ENCODE assay signal across 15 cellular contexts in genomic region chr6:121522265-121522664, GRCh38.
DNase-seq lines count a peak whose midpoint lies in the region; ATAC-seq and TF ChIP-seq lines count a peak whose summit lies in the region.
"Had no signal": no experiment of that assay in that cellular context is flagged by ENCODE, and none has a peak within 500 bp of the region (broad histone marks: within the 10 kb centered on the region; RNA-seq: fewer than 3 reads in every experiment).

No MANE protein-coding gene starts in this region.

- no peaks in the 10 kb centered on the region for H3K9me3 ChIP-seq in esophagus squamous epithelium
- H3K9me3 ChIP-seq: pancreas had no signal

- intact Hi-C loops in esophagus squamous epithelium (cut with DNase I), result no loop called here

- TF ChIP-seq CTCF in AG09309 (IDR thresholded peaks at IDR 0.05; ENCODE audit: control insufficient read depth, insufficient read depth, low read depth, low read length, missing control alignments) (no peak), esophagus squamous epithelium (IDR thresholded peaks at IDR 0.05) (no peak), osteocyte (IDR thresholded peaks at IDR 0.05) (no peak)

- no peaks in the 10 kb centered on the region for H3K27me3 Mint-ChIP-seq in osteocyte (ENCODE audit: unreplicated experiment)
- H3K27me3 Mint-ChIP-seq: activated CD4-positive, alpha-beta memory T cell treated with anti-CD3 and anti-CD28 coated beads, Interleukin-2, amount 10 ng/mL, durations not matched to agents 7 days and 5 days; effector memory CD8-positive, alpha-beta T cell; stimulated activated naive CD8-positive, alpha-beta T cell treated with anti-CD3 and anti-CD28 coated beads, Interleukin-15, amount 100 ng/mL, for 72 hours had no signal

- H3K4me3 ChIP-seq in AG09309 (ENCODE audit: control insufficient read depth, low read depth, low read length), result peak overlapping the region; percentile 16
- H3K4me3 ChIP-seq in esophagus squamous epithelium, result peak overlapping the region in 1 of 4 donors; percentile 16
- H3K4me3 ChIP-seq: pancreas had no signal

- H3K27ac Mint-ChIP-seq in osteocyte (ENCODE audit: unreplicated experiment), result peak overlapping the region; percentile 96
- H3K27ac Mint-ChIP-seq: activated CD4-positive, alpha-beta memory T cell treated with anti-CD3 and anti-CD28 coated beads, Interleukin-2, amount 10 ng/mL, durations not matched to agents 7 days and 5 days; effector memory CD8-positive, alpha-beta T cell; stimulated activated naive CD8-positive, alpha-beta T cell treated with anti-CD3 and anti-CD28 coated beads, Interleukin-15, amount 100 ng/mL, for 72 hours had no signal

- no peaks in the 10 kb centered on the region for H3K36me3 ChIP-seq in esophagus squamous epithelium
- H3K36me3 ChIP-seq: pancreas had no signal

- DNase-seq in AG09309 (ENCODE audit: low read depth) (peak; percentile 92), esophagus squamous epithelium (lab: John Stamatoyannopoulos, UW) (no peak), osteocyte (ENCODE audit: extremely low spot score, unreplicated experiment) (no peak), occipital lobe (lab: John Stamatoyannopoulos, UW) (no peak)
- DNase-seq in activated CD4-positive, alpha-beta T cell treated with anti-CD3 and anti-CD28 coated beads for 4 hours, result no peak
- no peak for DNase-seq in activated CD4-positive, alpha-beta T cell treated with anti-CD3 and anti-CD28 coated beads, Interleukin-2, amount 50 U/mL, for 4 hours
- DNase-seq: activated CD4-positive, alpha-beta memory T cell treated with anti-CD3 and anti-CD28 coated beads, Interleukin-2, amount 10 ng/mL, durations not matched to agents 7 days and 5 days; COR-L47; effector memory CD8-positive, alpha-beta T cell; NCI-H526 treated with DMSO at 0.1 percent for 48 hours; pancreas; stimulated activated naive CD8-positive, alpha-beta T cell treated with anti-CD3 and anti-CD28 coated beads, Interleukin-15, amount 100 ng/mL, for 72 hours had no signal

- no peak for ATAC-seq in GM18870 (IDR thresholded peaks at IDR 0.05; ENCODE audit: unreplicated experiment)
- ATAC-seq: effector memory CD8-positive, alpha-beta T cell; stimulated activated naive CD8-positive, alpha-beta T cell treated with anti-CD3 and anti-CD28 coated beads, Interleukin-15, amount 100 ng/mL, for 72 hours had no signal

- H3K4me3 Mint-ChIP-seq in osteocyte (ENCODE audit: unreplicated experiment), result peak overlapping the region; percentile 27
- H3K4me3 Mint-ChIP-seq: activated CD4-positive, alpha-beta memory T cell treated with anti-CD3 and anti-CD28 coated beads, Interleukin-2, amount 10 ng/mL, durations not matched to agents 7 days and 5 days; effector memory CD8-positive, alpha-beta T cell; stimulated activated naive CD8-positive, alpha-beta T cell treated with anti-CD3 and anti-CD28 coated beads, Interleukin-15, amount 100 ng/mL, for 72 hours had no signal

- no peaks in the 10 kb centered on the region for H3K9me3 Mint-ChIP-seq in osteocyte (ENCODE audit: unreplicated experiment)
- H3K9me3 Mint-ChIP-seq: activated CD4-positive, alpha-beta memory T cell treated with anti-CD3 and anti-CD28 coated beads, Interleukin-2, amount 10 ng/mL, durations not matched to agents 7 days and 5 days; effector memory CD8-positive, alpha-beta T cell; stimulated activated naive CD8-positive, alpha-beta T cell treated with anti-CD3 and anti-CD28 coated beads, Interleukin-15, amount 100 ng/mL, for 72 hours had no signal

- H3K4me1 Mint-ChIP-seq in osteocyte (ENCODE audit: unreplicated experiment), result peaks cover 56% of the 10 kb centered on the region
- H3K4me1 Mint-ChIP-seq: activated CD4-positive, alpha-beta memory T cell treated with anti-CD3 and anti-CD28 coated beads, Interleukin-2, amount 10 ng/mL, durations not matched to agents 7 days and 5 days; stimulated activated naive CD8-positive, alpha-beta T cell treated with anti-CD3 and anti-CD28 coated beads, Interleukin-15, amount 100 ng/mL, for 72 hours had no signal

- peak overlapping the region; percentile 55 to 80 (median 68) for H3K27ac ChIP-seq in esophagus squamous epithelium
- H3K27ac ChIP-seq: HL-60 had no signal

- peaks cover 0 to 29% (median 14%) of the 10 kb centered on the region in 3 donors for H3K4me1 ChIP-seq in esophagus squamous epithelium
- H3K4me1 ChIP-seq: pancreas had no signal

- TF ChIP-seq POLR2A in esophagus squamous epithelium (IDR thresholded peaks at IDR 0.05), result no peak

- 9 to 25% methylated on average over 2 of the region's 2 CpGs for WGBS in esophagus squamous epithelium, 2 donors

- no peaks in the 10 kb centered on the region for H3K27me3 ChIP-seq in esophagus squamous epithelium
- H3K27me3 ChIP-seq: pancreas had no signal

- no peaks in the 10 kb centered on the region for H3K36me3 Mint-ChIP-seq in osteocyte (ENCODE audit: unreplicated experiment)

TF ChIP-seq in PFSK-1, 5 proteins besides CTCF, POLR2A, EP300 and RAD21:
- TF ChIP-seq TAF1 (IDR thresholded peaks at IDR 0.05; ENCODE audit: borderline replicate concordance, insufficient read depth, low read length) (peak; percentile 52; the same call in 1 of the 2 replicates), POLR2AphosphoS5 (IDR thresholded peaks at IDR 0.05; ENCODE audit: low read depth, low read length) (no peak), FOXP2 (optimal IDR thresholded peaks at IDR 0.05; ENCODE audit: borderline replicate concordance, extremely low read depth, extremely low read length, insufficient read depth) (no peak), SIN3A (IDR thresholded peaks at IDR 0.05; ENCODE audit: borderline replicate concordance, insufficient read depth, low read length) (peak; percentile 14; the same call in 1 of the 2 replicates)
- TF ChIP-seq, protein P1, sequence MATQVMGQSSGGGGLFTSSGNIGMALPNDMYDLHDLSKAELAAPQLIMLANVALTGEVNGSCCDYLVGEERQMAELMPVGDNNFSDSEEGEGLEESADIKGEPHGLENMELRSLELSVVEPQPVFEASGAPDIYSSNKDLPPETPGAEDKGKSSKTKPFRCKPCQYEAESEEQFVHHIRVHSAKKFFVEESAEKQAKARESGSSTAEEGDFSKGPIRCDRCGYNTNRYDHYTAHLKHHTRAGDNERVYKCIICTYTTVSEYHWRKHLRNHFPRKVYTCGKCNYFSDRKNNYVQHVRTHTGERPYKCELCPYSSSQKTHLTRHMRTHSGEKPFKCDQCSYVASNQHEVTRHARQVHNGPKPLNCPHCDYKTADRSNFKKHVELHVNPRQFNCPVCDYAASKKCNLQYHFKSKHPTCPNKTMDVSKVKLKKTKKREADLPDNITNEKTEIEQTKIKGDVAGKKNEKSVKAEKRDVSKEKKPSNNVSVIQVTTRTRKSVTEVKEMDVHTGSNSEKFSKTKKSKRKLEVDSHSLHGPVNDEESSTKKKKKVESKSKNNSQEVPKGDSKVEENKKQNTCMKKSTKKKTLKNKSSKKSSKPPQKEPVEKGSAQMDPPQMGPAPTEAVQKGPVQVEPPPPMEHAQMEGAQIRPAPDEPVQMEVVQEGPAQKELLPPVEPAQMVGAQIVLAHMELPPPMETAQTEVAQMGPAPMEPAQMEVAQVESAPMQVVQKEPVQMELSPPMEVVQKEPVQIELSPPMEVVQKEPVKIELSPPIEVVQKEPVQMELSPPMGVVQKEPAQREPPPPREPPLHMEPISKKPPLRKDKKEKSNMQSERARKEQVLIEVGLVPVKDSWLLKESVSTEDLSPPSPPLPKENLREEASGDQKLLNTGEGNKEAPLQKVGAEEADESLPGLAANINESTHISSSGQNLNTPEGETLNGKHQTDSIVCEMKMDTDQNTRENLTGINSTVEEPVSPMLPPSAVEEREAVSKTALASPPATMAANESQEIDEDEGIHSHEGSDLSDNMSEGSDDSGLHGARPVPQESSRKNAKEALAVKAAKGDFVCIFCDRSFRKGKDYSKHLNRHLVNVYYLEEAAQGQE (IDR thresholded peaks at IDR 0.05; ENCODE audit: insufficient read depth in 1 of 2, low read depth in 2 of 2, low read length in 2 of 2), result no peak
